In genomic region chr9:83721509-83721908, GRCh38 we compare ENCODE assay signal across 7 cellular contexts.
"Had no signal": no experiment of that assay in that cellular context is flagged by ENCODE, and none has a peak within 500 bp of the region (broad histone marks: within the 10 kb centered on the region; RNA-seq: fewer than 3 reads in every experiment).

No MANE protein-coding gene starts in this region.

- DNase-seq: GM23248, GOT3, H7, HCEC 1CT, KBM-7 had no signal

- H3K27ac Mint-ChIP-seq: IgD-negative memory B cell had no signal

- H3K4me1 Mint-ChIP-seq: IgD-negative memory B cell had no signal

- H3K9ac ChIP-seq: GM23248, KMS-11 had no signal

- H3K27ac ChIP-seq: GM23248, KMS-11 had no signal

- H3K4me3 Mint-ChIP-seq: IgD-negative memory B cell had no signal

- H2AFZ ChIP-seq: GM23248 had no signal

- H3K27me3 Mint-ChIP-seq: IgD-negative memory B cell had no signal

- H3K4me2 ChIP-seq: KMS-11 had no signal
